ENCODE assay signal across 1 cellular context in the genomic region with DNA sequence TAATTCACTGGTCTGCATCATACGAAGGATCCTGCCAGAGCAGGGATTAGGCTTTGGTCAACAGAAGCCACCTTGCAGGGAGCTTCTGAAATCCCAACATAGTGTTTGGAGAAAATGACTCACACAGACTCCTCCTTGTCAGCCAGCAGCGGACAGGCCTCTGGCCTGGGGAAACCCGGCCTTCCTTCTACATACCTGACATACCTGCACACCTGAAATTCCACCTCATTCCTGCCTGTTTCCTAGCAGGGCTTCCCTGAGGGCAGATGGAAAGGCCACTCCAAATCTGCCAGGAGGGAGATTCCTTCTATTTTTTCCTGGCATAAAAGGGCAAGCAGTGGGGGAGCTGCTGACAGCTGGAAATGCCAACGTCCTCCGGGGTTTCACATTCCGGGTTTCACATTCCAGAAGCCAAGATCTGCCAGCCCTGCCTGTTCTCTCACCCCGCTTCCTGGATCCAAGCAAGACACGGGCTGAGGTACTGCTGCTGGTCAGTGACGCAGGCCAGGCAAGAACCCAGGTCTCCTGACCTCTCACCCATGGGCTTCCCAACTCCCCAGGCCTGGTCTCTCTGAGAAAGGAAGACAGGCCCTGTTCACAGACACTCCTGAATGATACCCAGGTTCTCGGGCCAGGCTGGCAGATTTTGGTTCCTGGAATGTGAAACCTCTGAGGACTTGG.
TF ChIP-seq lines count a peak whose summit lies in the region.

No MANE protein-coding gene starts in this region.

TF ChIP-seq in SK-N-SH, 30 proteins besides CTCF, POLR2A, EP300 and RAD21 (continued from another document):
- TF ChIP-seq, protein P1, sequence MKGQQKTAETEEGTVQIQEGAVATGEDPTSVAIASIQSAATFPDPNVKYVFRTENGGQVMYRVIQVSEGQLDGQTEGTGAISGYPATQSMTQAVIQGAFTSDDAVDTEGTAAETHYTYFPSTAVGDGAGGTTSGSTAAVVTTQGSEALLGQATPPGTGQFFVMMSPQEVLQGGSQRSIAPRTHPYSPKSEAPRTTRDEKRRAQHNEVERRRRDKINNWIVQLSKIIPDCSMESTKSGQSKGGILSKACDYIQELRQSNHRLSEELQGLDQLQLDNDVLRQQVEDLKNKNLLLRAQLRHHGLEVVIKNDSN (IDR thresholded peaks at IDR 0.05; ENCODE audit: borderline replicate concordance, low read depth) = no peak
- TF ChIP-seq RFX5 (IDR thresholded peaks at IDR 0.05; ENCODE audit: low read length) = no peak
- no peak for TF ChIP-seq GABPA (IDR thresholded peaks at IDR 0.05; ENCODE audit: low read depth)
- no peak for TF ChIP-seq EZH2phosphoT487 (IDR thresholded peaks at IDR 0.05; ENCODE audit: borderline replicate concordance, low read depth)
- TF ChIP-seq, protein P2, sequence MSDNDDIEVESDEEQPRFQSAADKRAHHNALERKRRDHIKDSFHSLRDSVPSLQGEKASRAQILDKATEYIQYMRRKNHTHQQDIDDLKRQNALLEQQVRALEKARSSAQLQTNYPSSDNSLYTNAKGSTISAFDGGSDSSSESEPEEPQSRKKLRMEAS (IDR thresholded peaks at IDR 0.05; ENCODE audit: low read depth) = no peak
- TF ChIP-seq SIN3A (IDR thresholded peaks at IDR 0.05; ENCODE audit: borderline replicate concordance, low read depth, low read length) = no peak
- no peak for TF ChIP-seq FOXJ3 (CRISPR knock-in tag; IDR thresholded peaks at IDR 0.05)
- no peak for TF ChIP-seq RCOR1 (IDR thresholded peaks at IDR 0.05; ENCODE audit: low read length)
TF ChIP-seq in SK-N-SH: peak in this region for 3.
